30 cellular contexts compared by ENCODE assay signal in genomic region chr10:121694966-121695340, GRCh38.
DNase-seq lines count a peak whose midpoint lies in the region; ATAC-seq, FAIRE-seq and TF ChIP-seq lines count a peak whose summit lies in the region.
"Had no signal": no experiment of that assay in that cellular context is flagged by ENCODE, and none has a peak within 500 bp of the region (broad histone marks: within the 10 kb centered on the region; RNA-seq: fewer than 3 reads in every experiment).

No MANE protein-coding gene starts in this region.

- H3K27ac ChIP-seq in cardiac muscle cell (peak overlapping the region; percentile 61), heart right ventricle (no peak overlapping the region), WERI-Rb-1 (no peak overlapping the region), mesodermal cell (ENCODE audit: low read depth, low read length, severe bottlenecking) (peak overlapping the region; percentile 59)
- H3K27ac ChIP-seq: BLaER1, coronary artery, gastroesophageal sphincter, left lung, vagina had no signal

- FAIRE-seq in RCC 7860 (lab: Jason Lieb, UNC): no peak
- FAIRE-seq: GM18507, HTR-8/SVneo had no signal

- H3K4me1 ChIP-seq in cardiac muscle cell (ENCODE audit: low read depth) (peaks cover 17% of the 10 kb centered on the region), heart right ventricle (no peaks in the 10 kb centered on the region), mesodermal cell (ENCODE audit: control insufficient read depth, insufficient read depth, low read length, poor library complexity, severe bottlenecking) (peaks cover 9% of the 10 kb centered on the region)
- H3K4me1 ChIP-seq: gastroesophageal sphincter, left lung, vagina had no signal

- H3K27me3 ChIP-seq in cardiac muscle cell: no peaks in the 10 kb centered on the region
- peaks cover 0 to 76% (median 23%) of the 10 kb centered on the region in 7 donors for H3K27me3 ChIP-seq in heart right ventricle
- H3K27me3 ChIP-seq in WERI-Rb-1 (ENCODE audit: insufficient read depth, low read depth, severe bottlenecking): no peaks in the 10 kb centered on the region
- H3K27me3 ChIP-seq: BLaER1, gastroesophageal sphincter, vagina had no signal

- WGBS in heart right ventricle, 2 donors: 21 to 24% methylated on average over 3 of the region's 3 CpGs
- 90% methylated on average over 2 of the region's 3 CpGs; no CpG with 5 or more reads in 1 of the 2 experiments for WGBS in mesodermal cell (ENCODE audit: insufficient coverage in 2 of 2), 2 experiments

- no peaks in the 10 kb centered on the region for H3K9me3 ChIP-seq in cardiac muscle cell (ENCODE audit: low read depth)
- peaks cover 0 to 3% (median 0%) of the 10 kb centered on the region in 11 donors for H3K9me3 ChIP-seq in heart right ventricle
- no peaks in the 10 kb centered on the region for H3K9me3 ChIP-seq in WERI-Rb-1 (ENCODE audit: severe bottlenecking)
- H3K9me3 ChIP-seq in mesodermal cell (ENCODE audit: control insufficient read depth, low read length): no peaks in the 10 kb centered on the region
- H3K9me3 ChIP-seq: BLaER1, gastroesophageal sphincter, vagina had no signal

- ATAC-seq in heart right ventricle: no peak
- ATAC-seq: gastroesophageal sphincter; left lung; naive thymus-derived CD4-positive, alpha-beta T cell; Panc1 had no signal

- H3K36me3 ChIP-seq in cardiac muscle cell (no peaks in the 10 kb centered on the region), heart right ventricle (no peaks in the 10 kb centered on the region), WERI-Rb-1 (no peaks in the 10 kb centered on the region), mesodermal cell (ENCODE audit: control insufficient read depth, insufficient read depth, low read length) (no peaks in the 10 kb centered on the region)
- H3K36me3 ChIP-seq: BLaER1, gastroesophageal sphincter, left lung, vagina had no signal

- H3K4me3 ChIP-seq in cardiac muscle cell (no peak overlapping the region), heart right ventricle (no peak overlapping the region), WERI-Rb-1 (ENCODE audit: low read depth, low read length) (no peak overlapping the region), mesodermal cell (ENCODE audit: extremely low read depth, insufficient read depth, low read length, poor library complexity, severe bottlenecking) (no peak overlapping the region)
- H3K4me3 ChIP-seq: BLaER1, coronary artery, gastroesophageal sphincter, left lung, vagina had no signal

- TF ChIP-seq CTCF in cardiac muscle cell (IDR thresholded peaks at IDR 0.05; ENCODE audit: low read depth, low read length) (no peak), heart right ventricle (IDR thresholded peaks at IDR 0.05) (no peak), WERI-Rb-1 (IDR thresholded peaks at IDR 0.05; ENCODE audit: low read depth, low read length) (no peak)

- DNase-seq in cardiac muscle cell (ENCODE audit: low read depth in 1 of 2, low spot score in 1 of 2) (peak in 1 of 2 donors; percentile 31), heart right ventricle (no peak), WERI-Rb-1 (peak; percentile 24), AG08396 (ENCODE audit: low spot score) (no peak), AG08395 (ENCODE audit: low spot score) (no peak), activated gamma-delta T cell treated with Interleukin-2 at 50 U/mL for 16 hours (no peak), RCC 7860 (ENCODE audit: low spot score) (no peak)
- DNase-seq: activated CD4-positive, CD25-positive, alpha-beta regulatory T cell; DMS79 treated with DMSO at 0.1 percent for 48 hours; endodermal cell; HCEC 1CT; hippocampal formation; KBM-7; left lung; MM.1S; naive thymus-derived CD4-positive, alpha-beta T cell; NCI-H1417; NCI-H2081 treated with DMSO at 0.1 percent for 48 hours; NCI-H510A treated with DMSO at 0.1 percent for 48 hours; occipital lobe; stimulated activated naive CD4-positive, alpha-beta T cell; T-helper 1 cell had no signal

- intact Hi-C loops in heart right ventricle (cut with DNase I): no loop called here

Comparison
In these comparisons a context has a peak if more than half of its experiments do, and no peak if none do; other contexts are left out.
1. H3K27ac ChIP-seq: peak in cardiac muscle cell (single experiment) and mesodermal cell (single experiment); none in heart right ventricle (0 of 10) and WERI-Rb-1 (single experiment).